In genomic region chr11:6629892-6630631, GRCh38 we compare ENCODE assay signal across 18 cellular contexts. TPM values are rescaled to one million over a fixed set of nuclear protein-coding genes. Genes with fewer than 3 reads are reported as not detected.
DNase-seq lines count a peak whose midpoint lies in the region; ATAC-seq, FAIRE-seq and TF ChIP-seq lines count a peak whose summit lies in the region.
"Had no signal": no experiment of that assay in that cellular context is flagged by ENCODE, and none has a peak within 500 bp of the region (broad histone marks: within the 10 kb centered on the region; RNA-seq: fewer than 3 reads in every experiment).

No MANE protein-coding gene starts in this region.

- H3K36me3 ChIP-seq in GM23338 (ENCODE audit: insufficient read depth) (no peaks in the 10 kb centered on the region), iPS-15b (ENCODE audit: control insufficient read depth, insufficient read depth, low read length) (peaks cover 11% of the 10 kb centered on the region), parathyroid adenoma (ENCODE audit: control insufficient read depth, insufficient read depth, low read length) (no peaks in the 10 kb centered on the region)
- H3K36me3 ChIP-seq: BE2C, HAP-1 had no signal

- H3K36me3 Mint-ChIP-seq in GM23338 (ENCODE audit: low read depth): peaks cover 10% of the 10 kb centered on the region
- H3K36me3 Mint-ChIP-seq in activated T-cell treated with anti-CD3 and anti-CD28 coated beads, Interleukin-2, amount 50 U/mL, for 4 hours (ENCODE audit: insufficient read depth): peaks cover 1% of the 10 kb centered on the region

- H3K27me3 Mint-ChIP-seq in GM23338 (ENCODE audit: insufficient read depth, low read depth, poor library complexity): peaks cover 38% of the 10 kb centered on the region
- H3K27me3 Mint-ChIP-seq in activated T-cell treated with anti-CD3 and anti-CD28 coated beads, Interleukin-2, amount 50 U/mL, for 4 hours (ENCODE audit: low read depth): no peaks in the 10 kb centered on the region
- H3K27me3 Mint-ChIP-seq: activated CD4-positive, alpha-beta memory T cell treated with anti-CD3 and anti-CD28 coated beads for 36 hours had no signal

- H4K20me1 ChIP-seq in GM23338 (replicated peaks; ENCODE audit: insufficient read depth): no peaks in the 10 kb centered on the region

- H3K4me3 Mint-ChIP-seq in GM23338: peak overlapping the region; percentile 76
- H3K4me3 Mint-ChIP-seq in activated T-cell treated with anti-CD3 and anti-CD28 coated beads, Interleukin-2, amount 50 U/mL, for 4 hours: no peak overlapping the region
- H3K4me3 Mint-ChIP-seq: activated CD4-positive, alpha-beta memory T cell treated with anti-CD3 and anti-CD28 coated beads for 36 hours; activated naive CD4-positive, alpha-beta T cell treated with anti-CD3 and anti-CD28 coated beads for 36 hours had no signal

- H3K9me2 ChIP-seq in GM23338 (ENCODE audit: insufficient read depth): no peaks in the 10 kb centered on the region

- no peaks in the 10 kb centered on the region for H3K9me3 ChIP-seq in iPS-15b (ENCODE audit: control insufficient read depth, insufficient read depth, low read length)
- no peaks in the 10 kb centered on the region for H3K9me3 ChIP-seq in parathyroid adenoma (ENCODE audit: control insufficient read depth, low read length)
- H3K9me3 ChIP-seq: BE2C, HAP-1, right atrium auricular region had no signal

- DNase-seq in GM23338 (ENCODE audit: low spot score): peak; percentile 87
- peak; percentile 89 for DNase-seq in NCI-H748 (lab: John Stamatoyannopoulos, UW; ENCODE audit: unreplicated experiment)
- DNase-seq in activated T-cell treated with anti-CD3 and anti-CD28 coated beads, Interleukin-2, amount 50 U/mL, for 4 hours: no peak
- DNase-seq in RKO (ENCODE audit: low spot score): no peak
- DNase-seq in D721Med (ENCODE audit: insufficient read length, low spot score): no peak
- DNase-seq: activated CD4-positive, alpha-beta memory T cell treated with anti-CD3 and anti-CD28 coated beads for 36 hours; activated naive CD4-positive, alpha-beta T cell treated with anti-CD3 and anti-CD28 coated beads for 36 hours; BE2C; erythroblast; MV-4-11; T1000 had no signal

- no peaks in the 10 kb centered on the region; the same call in 1 of the 2 replicates for H3K4me1 ChIP-seq in GM23338 (ENCODE audit: insufficient read depth)
- H3K4me1 ChIP-seq in iPS-15b (ENCODE audit: control insufficient read depth, insufficient read depth, low read length): no peaks in the 10 kb centered on the region
- no peaks in the 10 kb centered on the region for H3K4me1 ChIP-seq in parathyroid adenoma
- H3K4me1 ChIP-seq: BE2C, HAP-1 had no signal

- H3K4me3 ChIP-seq in GM23338 (peak overlapping the region; percentile 69), iPS-15b (ENCODE audit: low read depth, low read length) (peak overlapping the region; percentile 56), parathyroid adenoma (ENCODE audit: low read depth, low read length) (no peak overlapping the region)
- H3K4me3 ChIP-seq: HAP-1, right atrium auricular region had no signal

- H2AFZ ChIP-seq in GM23338: peak overlapping the region; percentile 94
- H2AFZ ChIP-seq in parathyroid adenoma: peak overlapping the region; percentile 56

- H3K4me2 ChIP-seq in GM23338: peak overlapping the region; percentile 88
- H3K4me2 ChIP-seq in parathyroid adenoma (ENCODE audit: low read length): no peak overlapping the region

- H3K27me3 ChIP-seq in GM23338 (ENCODE audit: insufficient read depth): peaks cover 40% of the 10 kb centered on the region
- H3K27me3 ChIP-seq in iPS-15b (ENCODE audit: control insufficient read depth, insufficient read depth, low read length): peaks cover 33% of the 10 kb centered on the region
- H3K27me3 ChIP-seq in parathyroid adenoma (ENCODE audit: control insufficient read depth, insufficient read depth, low read length): no peaks in the 10 kb centered on the region
- H3K27me3 ChIP-seq: BE2C, right atrium auricular region had no signal

- no peaks in the 10 kb centered on the region; the same call in 2 of the 3 replicates for H3K9me3 Mint-ChIP-seq in GM23338
- no peaks in the 10 kb centered on the region for H3K9me3 Mint-ChIP-seq in activated T-cell treated with anti-CD3 and anti-CD28 coated beads, Interleukin-2, amount 50 U/mL, for 4 hours
- H3K9me3 Mint-ChIP-seq: activated CD4-positive, alpha-beta memory T cell treated with anti-CD3 and anti-CD28 coated beads for 36 hours; activated naive CD4-positive, alpha-beta T cell treated with anti-CD3 and anti-CD28 coated beads for 36 hours had no signal

- no peaks in the 10 kb centered on the region; the same call in 1 of the 2 replicates for H3F3A ChIP-seq in GM23338 (replicated peaks; ENCODE audit: low read depth)

- no peak overlapping the region for H3K9ac ChIP-seq in iPS-15b (ENCODE audit: low read depth, low read length)
- H3K9ac ChIP-seq in parathyroid adenoma: no peak overlapping the region

- no peak overlapping the region for H3K27ac Mint-ChIP-seq in GM23338
- H3K27ac Mint-ChIP-seq: activated CD4-positive, alpha-beta memory T cell treated with anti-CD3 and anti-CD28 coated beads for 36 hours; activated naive CD4-positive, alpha-beta T cell treated with anti-CD3 and anti-CD28 coated beads for 36 hours had no signal

- H3K79me2 ChIP-seq in GM23338 (replicated peaks; ENCODE audit: insufficient read depth) (no peaks in the 10 kb centered on the region), parathyroid adenoma (no peaks in the 10 kb centered on the region)

- peaks cover 9% of the 10 kb centered on the region for H3K4me1 Mint-ChIP-seq in GM23338
- H3K4me1 Mint-ChIP-seq in activated T-cell treated with anti-CD3 and anti-CD28 coated beads, Interleukin-2, amount 50 U/mL, for 4 hours (ENCODE audit: low read depth): peaks cover 21% of the 10 kb centered on the region

- TF ChIP-seq CTCF in GM23338 (conservative IDR thresholded peaks at IDR 0.05; ENCODE audit: low read depth in 2 of 2) (0 out of 4 replicates have a peak, but pooled peaks of 1 of the 2 experiments have one; percentile 0), parathyroid adenoma (IDR thresholded peaks at IDR 0.05) (no peak), D721Med (IDR thresholded peaks at IDR 0.05; ENCODE audit: insufficient read depth, missing control alignments) (no peak)

- ATAC-seq in GM23338: peak; percentile 81
- no peak for ATAC-seq in activated T-cell treated with anti-CD3 and anti-CD28 coated beads, Interleukin-2, amount 50 U/mL, for 4 hours
- no peak for ATAC-seq in GM18861 (IDR thresholded peaks at IDR 0.05; ENCODE audit: unreplicated experiment)
- ATAC-seq: Right ventricle myocardium inferior had no signal

- no peak overlapping the region for H3K27ac ChIP-seq in GM23338 (ENCODE audit: low read depth)
- H3K27ac ChIP-seq in parathyroid adenoma: no peak overlapping the region
- H3K27ac ChIP-seq: right atrium auricular region had no signal

- no peak for FAIRE-seq in D721Med (lab: Jason Lieb, UNC)
- FAIRE-seq: G401.6 had no signal

TF ChIP-seq in GM23338, 12 proteins besides CTCF, POLR2A, EP300 and RAD21 (continues in another document):
- TF ChIP-seq STAT1 (IDR thresholded peaks at IDR 0.05; ENCODE audit: unreplicated experiment) (no peak), POLR2AphosphoS5 (IDR thresholded peaks at IDR 0.05; ENCODE audit: low read depth) (peak; percentile 29; the same call in 1 of the 2 replicates), ZNF331 (CRISPR knock-in tag; IDR thresholded peaks at IDR 0.05; ENCODE audit: low read depth) (no peak), CREB1 (CRISPR knock-in tag; IDR thresholded peaks at IDR 0.05; ENCODE audit: low read depth) (peak; percentile 42; the same call in 1 of the 2 replicates), EZH2 (IDR thresholded peaks at IDR 0.05; ENCODE audit: low read depth, unreplicated experiment) (no peak)

RNA-seq across cellular contexts. Expression of gene TPP1, which starts 10.8 kb away (rescaled TPM):
- 49.7 and 73.5 TPM in 2 replicates for total RNA-seq in GM23338 (2014; rRNA removed; shearing (Covaris generic))
- 18.7 and 21.7 TPM in 2 replicates for polyA plus RNA-seq in GM23338 (2016; fragmentation: Nextera tagmentation; extraction: Ambion mirVana)
- total RNA-seq in activated T-cell treated with anti-CD3 and anti-CD28 coated beads, Interleukin-2, amount 50 U/mL, for 4 hours: 10 to 100 TPM; 25.4 to 35.6 (median 27.3) TPM

RNA-seq across cellular contexts. Expression of gene TAF10, which starts 18.0 kb away (rescaled TPM):
- total RNA-seq in GM23338 (2014; rRNA removed; shearing (Covaris generic)): 102 and 108 TPM in 2 replicates
- 253 and 277 TPM in 2 replicates for polyA plus RNA-seq in GM23338 (2016; fragmentation: Nextera tagmentation; extraction: Ambion mirVana)
- 100 to 1,000 TPM; 163 to 191 (median 188) TPM for total RNA-seq in activated T-cell treated with anti-CD3 and anti-CD28 coated beads, Interleukin-2, amount 50 U/mL, for 4 hours

RNA-seq across cellular contexts. Expression of gene DCHS1, which starts 25.5 kb away (rescaled TPM):
- 16.5 and 20.7 TPM in 2 replicates for total RNA-seq in GM23338 (2014; rRNA removed; shearing (Covaris generic))
- 1.9 and 2.3 TPM in 2 replicates for polyA plus RNA-seq in GM23338 (2016; fragmentation: Nextera tagmentation; extraction: Ambion mirVana)
- under 1 TPM; 0.28 to 0.40 (median 0.33) TPM for total RNA-seq in activated T-cell treated with anti-CD3 and anti-CD28 coated beads, Interleukin-2, amount 50 U/mL, for 4 hours

RNA-seq across cellular contexts. Expression of gene ILK, which starts 26.5 kb away (rescaled TPM):
- 75.1 and 91.0 TPM in 2 replicates for total RNA-seq in GM23338 (2014; rRNA removed; shearing (Covaris generic))
- polyA plus RNA-seq in GM23338 (2016; fragmentation: Nextera tagmentation; extraction: Ambion mirVana): 62.6 and 64.5 TPM in 2 replicates
- total RNA-seq in activated T-cell treated with anti-CD3 and anti-CD28 coated beads, Interleukin-2, amount 50 U/mL, for 4 hours: 10 to 100 TPM; 38.6 to 48.9 (median 45.0) TPM

RNA-seq across cellular contexts. Expression of gene RRP8, which starts 26.6 kb away (rescaled TPM):
- total RNA-seq in GM23338 (2014; rRNA removed; shearing (Covaris generic)): 7.4 and 9.8 TPM in 2 replicates
- 13.5 and 13.7 TPM in 2 replicates for polyA plus RNA-seq in GM23338 (2016; fragmentation: Nextera tagmentation; extraction: Ambion mirVana)
- 10 to 100 TPM; 37.8 to 48.2 (median 41.4) TPM for total RNA-seq in activated T-cell treated with anti-CD3 and anti-CD28 coated beads, Interleukin-2, amount 50 U/mL, for 4 hours

Comparison
In these comparisons a context has a peak if more than half of its experiments do, and no peak if none do; other contexts are left out.
1. DNase-seq: peak in GM23338 (single experiment) and NCI-H748 (single experiment); none in activated T-cell treated with anti-CD3 and anti-CD28 coated beads, Interleukin-2, amount 50 U/mL, for 4 hours (single experiment), RKO (single experiment) and D721Med (single experiment).
2. RNA of gene DCHS1, which starts 25.5 kb away (total RNA-seq): 16.5 to 20.7 TPM in GM23338; 0.28 to 0.40 TPM in activated T-cell treated with anti-CD3 and anti-CD28 coated beads, Interleukin-2, amount 50 U/mL, for 4 hours; every median in the first group is over 10 times any median in the second.